17 cellular contexts compared by ENCODE assay signal in genomic region chr15:70400766-70401541, GRCh38.
DNase-seq lines count a peak whose midpoint lies in the region; ATAC-seq and TF ChIP-seq lines count a peak whose summit lies in the region.
"Had no signal": no experiment of that assay in that cellular context is flagged by ENCODE, and none has a peak within 500 bp of the region (broad histone marks: within the 10 kb centered on the region; RNA-seq: fewer than 3 reads in every experiment).

No MANE protein-coding gene starts in this region.

- in situ Hi-C loops in HAP-1 (cut with MboI; ENCODE audit: low sequenced_read_pairs), result no loop called here

- H3K27ac Mint-ChIP-seq in WTC11, result no peak overlapping the region
- H3K27ac Mint-ChIP-seq: B cell; CD4-positive, CD25-positive, alpha-beta regulatory T cell had no signal

- DNase-seq in AG10803 (ENCODE audit: low read depth) (peak; percentile 23), WTC11 (ENCODE audit: low spot score) (no peak), lower leg skin (ENCODE audit: low spot score in 2 of 2) (peak; percentile 31 to 68), stromal cell of bone marrow (ENCODE audit: low read depth) (peak; percentile 89), iPS-NIHi11 (ENCODE audit: low spot score) (no peak), AML-193 (lab: John Stamatoyannopoulos, UW) (no peak), HAP-1 (ENCODE audit: low spot score in 2 of 2) (no peak)
- DNase-seq: Caco-2; CD4-positive, CD25-positive, alpha-beta regulatory T cell; EL; HCEC 1CT; NCI-H1436; NCI-H2029 treated with DMSO at 0.1 percent for 48 hours; NCI-H2171 treated with DMSO at 0.1 percent for 48 hours; NCI-H774; PC-9 had no signal

- TF ChIP-seq CTCF in AG10803 (conservative IDR thresholded peaks at IDR 0.05; ENCODE audit: low read length) (no peak), WTC11 (IDR thresholded peaks at IDR 0.05) (no peak), lower leg skin (IDR thresholded peaks at IDR 0.05) (no peak)

- peaks cover 15% of the 10 kb centered on the region for H3K27me3 ChIP-seq in HAP-1 (ENCODE audit: low read depth)

- H3K27me3 Mint-ChIP-seq in WTC11 (ENCODE audit: low read depth), result peaks cover 3% of the 10 kb centered on the region; the same call in 1 of the 2 replicates

- 78 to 84% methylated on average over 4 of the region's 4 CpGs for WGBS in lower leg skin, 2 donors

- H3K4me1 Mint-ChIP-seq in WTC11, result peaks cover 21% of the 10 kb centered on the region

- peaks cover 6% of the 10 kb centered on the region for H3K4me1 ChIP-seq in HAP-1
- H3K4me1 ChIP-seq: Caco-2 had no signal

- H3K36me3 ChIP-seq in HAP-1 (replicated peaks), result no peaks in the 10 kb centered on the region

- intact Hi-C loops in lower leg skin (cut with DNase I; ENCODE audit: low total_unique reads), result loop anchor here (1.0 kb wide), 1 partner anchor 15 kb away; no protein-coding TSS in a partner anchor

- H3K4me3 Mint-ChIP-seq in WTC11, result no peak overlapping the region
- H3K4me3 Mint-ChIP-seq: B cell; CD4-positive, CD25-positive, alpha-beta regulatory T cell had no signal

- H3K4me3 ChIP-seq in AG10803 (ENCODE audit: low read length), result no peak overlapping the region
- no peak overlapping the region for H3K4me3 ChIP-seq in lower leg skin (ENCODE audit: low read depth, poor library complexity, severe bottlenecking)
- no peak overlapping the region for H3K4me3 ChIP-seq in HAP-1
- H3K4me3 ChIP-seq: PC-9 had no signal

- H3K36me3 Mint-ChIP-seq in WTC11, result 0 out of 2 replicates have a peak, but pooled peaks cover 3% of the 10 kb centered on the region
- H3K36me3 Mint-ChIP-seq: CD4-positive, CD25-positive, alpha-beta regulatory T cell had no signal

- POLR2A ChIA-PET in WTC11 (lab: Charles Lee), result no interaction called here

- H3K9me3 ChIP-seq in HAP-1, result no peaks in the 10 kb centered on the region
- H3K9me3 ChIP-seq: Caco-2 had no signal

- no peak for TF ChIP-seq POLR2A in lower leg skin (IDR thresholded peaks at IDR 0.05)

- peaks cover 9% of the 10 kb centered on the region for H3K9me3 Mint-ChIP-seq in WTC11

- no peak for ATAC-seq in WTC11

- CTCF ChIA-PET in WTC11 (lab: Charles Lee), result no interaction called here

TF ChIP-seq in WTC11, 78 proteins besides CTCF, POLR2A, EP300 and RAD21:
- TF ChIP-seq E2F5 (CRISPR knock-in tag; IDR thresholded peaks at IDR 0.05) (no peak), ZNF396 (CRISPR knock-in tag; IDR thresholded peaks at IDR 0.05; ENCODE audit: borderline replicate concordance) (no peak), ZNF219 (CRISPR knock-in tag; IDR thresholded peaks at IDR 0.05; ENCODE audit: borderline replicate concordance) (no peak), SMAD4 (CRISPR knock-in tag; IDR thresholded peaks at IDR 0.05) (no peak), ZNF423 (CRISPR knock-in tag; IDR thresholded peaks at IDR 0.05) (peak; percentile 45; the same call in 1 of the 2 replicates), GABPB1 (CRISPR knock-in tag; IDR thresholded peaks at IDR 0.05) (no peak)
- TF ChIP-seq, protein P1, sequence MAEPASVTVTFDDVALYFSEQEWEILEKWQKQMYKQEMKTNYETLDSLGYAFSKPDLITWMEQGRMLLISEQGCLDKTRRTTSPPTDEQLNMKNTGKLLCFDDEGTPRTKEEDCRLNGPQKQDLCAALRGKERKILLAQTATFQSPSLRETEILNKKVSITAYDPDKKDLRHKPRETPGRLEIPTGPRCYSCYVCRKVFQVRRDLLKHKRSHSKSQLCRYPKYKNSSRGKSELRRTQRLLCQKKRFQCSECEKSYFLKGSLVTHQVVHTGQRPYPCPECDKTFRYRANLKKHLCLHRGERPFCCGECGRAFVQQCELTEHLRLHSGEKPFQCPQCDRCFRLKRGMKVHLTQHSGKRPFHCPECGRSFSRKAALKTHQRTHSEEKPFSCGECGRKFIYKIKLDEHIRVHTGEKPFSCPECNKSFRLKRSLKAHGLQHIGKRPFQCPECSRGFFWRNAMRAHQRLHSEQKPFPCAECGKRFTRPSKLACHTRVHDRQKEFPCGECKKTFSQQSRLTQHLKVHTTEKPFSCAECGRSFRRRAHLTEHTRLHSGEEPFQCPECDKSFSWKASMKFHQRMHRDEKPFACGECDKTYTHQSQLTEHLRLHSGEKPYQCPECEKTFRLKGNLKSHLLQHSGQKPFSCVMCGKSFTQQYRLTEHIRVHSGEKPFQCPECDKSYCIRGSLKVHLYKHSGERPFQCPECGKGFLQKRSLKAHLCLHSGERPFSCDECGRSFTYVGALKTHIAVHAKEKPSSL (CRISPR knock-in tag; conservative IDR thresholded peaks at IDR 0.05), result no peak

Comparison
In these comparisons a context has a peak if more than half of its experiments do, and no peak if none do; other contexts are left out.
1. DNase-seq: peak in AG10803 (single experiment), lower leg skin (2 of 2) and stromal cell of bone marrow (single experiment); none in WTC11 (single experiment), iPS-NIHi11 (single experiment), AML-193 (0 of 2) and HAP-1 (0 of 2).